In the genomic region with DNA sequence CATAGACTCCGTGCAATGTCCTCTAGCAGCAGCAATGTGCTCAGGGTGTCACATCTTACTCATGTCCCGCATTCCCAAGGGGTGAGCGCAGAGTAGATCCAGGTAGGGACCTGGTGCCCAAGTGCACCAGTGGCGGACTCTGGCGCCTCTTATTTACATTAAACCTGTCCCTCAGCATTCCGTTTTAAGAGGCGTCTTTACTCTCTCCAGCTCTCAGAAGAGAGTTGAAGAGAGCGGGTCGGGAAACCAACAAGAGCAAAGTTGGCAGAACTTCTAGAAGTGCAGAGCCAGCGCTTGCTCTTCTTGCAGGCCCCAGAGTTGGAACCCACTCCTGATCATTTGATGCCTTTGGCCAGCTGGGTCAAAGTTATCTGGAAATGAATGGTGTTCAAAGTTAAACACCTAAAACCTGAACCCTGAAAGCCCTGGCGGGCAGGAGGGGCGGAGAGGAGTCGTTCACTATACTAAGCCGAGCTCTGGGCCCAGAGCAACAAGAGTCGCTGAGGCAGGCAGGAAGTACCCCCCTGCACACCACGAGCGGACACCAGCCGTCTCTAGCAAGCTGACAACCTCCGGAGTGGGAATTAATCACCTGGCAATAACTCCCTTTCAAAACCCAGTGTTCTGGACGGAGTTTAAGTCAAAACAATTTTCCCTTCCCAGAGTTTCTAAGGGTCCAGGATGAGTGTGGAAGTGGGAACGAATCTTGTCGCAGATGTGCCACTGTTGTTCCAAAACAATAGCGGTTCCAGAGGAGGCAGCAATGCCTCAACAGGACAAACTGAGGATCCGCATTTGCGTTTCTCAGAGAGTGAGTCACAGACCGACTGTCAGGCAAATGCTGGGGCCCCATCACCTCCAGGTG, we compare ENCODE assay signal across 10 cellular contexts.
A peak's percentile ranks its signal among the peaks of the same experiment; 100 is the strongest.
DNase-seq lines count a peak whose midpoint lies in the region; ATAC-seq and TF ChIP-seq lines count a peak whose summit lies in the region.
"Had no signal": no experiment of that assay in that cellular context is flagged by ENCODE, and none has a peak within 500 bp of the region (broad histone marks: within the 10 kb centered on the region; RNA-seq: fewer than 3 reads in every experiment).

No MANE protein-coding gene starts in this region.

- 0 out of 2 replicates have a peak overlapping the region, but pooled peaks have one; percentile 67 for H3K4me3 Mint-ChIP-seq in HFFc6

- peaks cover 29% of the 10 kb centered on the region for H3K27me3 Mint-ChIP-seq in HFFc6 (ENCODE audit: insufficient read depth)

- CTCF ChIA-PET in AG04450 (lab: Charles Lee) (interaction anchor here (1.1 kb wide), 1 partner anchor 535 kb away, joined by 3 read pairs; no protein-coding TSS in a partner anchor), mammary epithelial cell (lab: Charles Lee; ENCODE audit: low non-redundant PET) (no interaction called here)

- H3K79me2 ChIP-seq in mammary epithelial cell (ENCODE audit: insufficient read depth, low read length) = no peaks in the 10 kb centered on the region

- H3K4me3 ChIP-seq in AG04450 (ENCODE audit: low read depth, low read length) (no peak overlapping the region), coronary artery (peak overlapping the region; percentile 46), mammary epithelial cell (replicated peaks in 1 of 3; ENCODE audit: insufficient read depth in 1 of 3, low read depth in 2 of 3, low read length in 3 of 3) (no peak overlapping the region)

- H3K9me3 ChIP-seq in AG04450 (ENCODE audit: control insufficient read depth, insufficient read depth, low read length) = peaks cover 3% of the 10 kb centered on the region; the same call in 1 of the 2 replicates
- H3K9me3 ChIP-seq in mammary epithelial cell (replicated peaks; ENCODE audit: insufficient read depth, low read length) = no peaks in the 10 kb centered on the region

- H3K4me1 ChIP-seq in mammary epithelial cell (ENCODE audit: insufficient read depth, low read length) = peaks cover 13% of the 10 kb centered on the region

- peaks cover 19% of the 10 kb centered on the region for H3K4me1 Mint-ChIP-seq in HFFc6 (ENCODE audit: low read depth)

- in situ Hi-C loops in mammary epithelial cell (cut with MboI; ENCODE audit: low sequenced_read_pairs in 2 of 2) = loop anchor here (10.0 to 25.0 kb wide), 2 partner anchors 541 to 721 kb away; no protein-coding TSS in a partner anchor

- H3K9ac ChIP-seq in mammary epithelial cell (ENCODE audit: insufficient read depth, low read length) = no peak overlapping the region

- 59% methylated on average over 26 of the region's 26 CpGs for WGBS in mammary epithelial cell (ENCODE audit: low coverage, missing lambda C conversion rate)

- H3K4me2 ChIP-seq in mammary epithelial cell (ENCODE audit: insufficient read depth, low read depth, low read length) = no peak overlapping the region

- no peaks in the 10 kb centered on the region for H3K9me3 Mint-ChIP-seq in HFFc6

- H3K27ac Mint-ChIP-seq in HFFc6 = no peak overlapping the region

- no peaks in the 10 kb centered on the region for H4K20me1 ChIP-seq in mammary epithelial cell (ENCODE audit: insufficient read depth, low read length)

- H3K27ac ChIP-seq in AG04450 (ENCODE audit: low read depth, low read length) (no peak overlapping the region), coronary artery (no peak overlapping the region), mammary epithelial cell (ENCODE audit: insufficient read depth, low read depth, low read length) (no peak overlapping the region)

- BruUV-seq in mammary epithelial cell (replicated peaks; lab: Mats Ljungman, UMichigan) = no TSS peak

- intact Hi-C loops in mammary epithelial cell (cut with micrococcal nuclease) = no loop called here

- POLR2A ChIA-PET in AG04450 (lab: Yijun Ruan, JAX) = no interaction called here

- H3K36me3 ChIP-seq in mammary epithelial cell (ENCODE audit: insufficient read depth, low read length) = no peaks in the 10 kb centered on the region

- no peaks in the 10 kb centered on the region for H3K36me3 Mint-ChIP-seq in HFFc6 (ENCODE audit: low read depth)

- dilution Hi-C loops in mammary epithelial cell (cut with HindIII; ENCODE audit: low sequenced_read_pairs) = no loop called here

- no peak for ATAC-seq in HG02938 (IDR thresholded peaks at IDR 0.05; ENCODE audit: unreplicated experiment)

- no peak overlapping the region for H2AFZ ChIP-seq in mammary epithelial cell (ENCODE audit: low read depth, low read length)

- TF ChIP-seq CTCF in AG04450 (IDR thresholded peaks at IDR 0.05; ENCODE audit: low read depth, low read length) = 0 out of 2 replicates have a peak, but pooled peaks have one; percentile 3
- TF ChIP-seq CTCF in HFFc6 (IDR thresholded peaks at IDR 0.05) = no peak
- no peak for TF ChIP-seq CTCF in coronary artery (IDR thresholded peaks at IDR 0.05)
- TF ChIP-seq CTCF in mammary epithelial cell (conservative IDR thresholded peaks at IDR 0.05 in 1 of 2, IDR thresholded peaks at IDR 0.05 in 1 of 2; ENCODE audit: extremely low read depth in 1 of 2, insufficient read depth in 1 of 2, low read depth in 1 of 2, low read length in 2 of 2) = no peak

- H3K27me3 ChIP-seq in AG04450 (ENCODE audit: control insufficient read depth, insufficient read depth, low read length) = peaks cover 47% of the 10 kb centered on the region
- peaks cover 14% of the 10 kb centered on the region for H3K27me3 ChIP-seq in mammary epithelial cell (ENCODE audit: insufficient read depth, low read length)

- no peak for DNase-seq in AG04450 (ENCODE audit: low read depth, low spot score)
- DNase-seq in HFFc6 = no peak
- no peak for DNase-seq in coronary artery (ENCODE audit: low spot score)
- peak; percentile 56 for DNase-seq in midbrain (lab: John Stamatoyannopoulos, UW)
- DNase-seq in stimulated activated CD4-positive, alpha-beta T cell treated with anti-CD3 and anti-CD28 coated beads, Interleukin-12 subunit alpha, Interleukin-12 subunit beta, amount 100 ng/mL, for 4 hours = no peak
- no peak for DNase-seq in NCI-H526 treated with DMSO at 0.1 percent for 48 hours (lab: John Stamatoyannopoulos, UW)
- DNase-seq in mammary epithelial cell = no peak
- DNase-seq: DMS 273 treated with DMSO at 0.1 percent for 48 hours; NK-92 treated with Interleukin-12 subunit alpha and Interleukin-12 subunit beta, amount 100 ng/mL, for 24 hours had no signal
